In the genomic region with DNA sequence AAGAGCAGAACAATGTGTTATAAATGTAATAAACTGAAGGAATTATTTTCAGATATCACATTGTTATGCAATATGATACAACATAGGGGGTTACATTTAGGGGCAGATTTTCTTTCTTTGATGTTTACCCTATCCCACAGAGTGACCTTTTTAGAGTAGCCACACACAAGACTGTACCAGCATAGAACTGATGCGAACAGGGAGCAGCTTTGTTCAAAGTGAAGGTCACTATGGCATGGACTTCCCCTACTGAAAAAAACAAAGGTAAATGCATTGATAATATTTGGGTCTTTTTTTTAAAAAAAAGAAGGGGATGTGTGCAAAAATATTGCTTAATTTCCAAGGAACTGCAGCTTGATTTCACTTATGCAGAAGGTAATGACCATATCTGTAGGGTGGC, we compare ENCODE assay signal across 1 cellular context.
TF ChIP-seq lines count a peak whose summit lies in the region.

No MANE protein-coding gene starts in this region.

TF ChIP-seq in IMR-90, 13 proteins besides CTCF, POLR2A, EP300 and RAD21 (continued from another document):
- TF ChIP-seq NFE2L2 (IDR thresholded peaks at IDR 0.05; ENCODE audit: low read depth, low read length) (no peak), MXI1 (IDR thresholded peaks at IDR 0.05; ENCODE audit: borderline replicate concordance, low read depth, low read length) (no peak), CHD1 (IDR thresholded peaks at IDR 0.05; ENCODE audit: low read depth, low read length) (no peak), CEBPB (IDR thresholded peaks at IDR 0.05; ENCODE audit: low read depth, low read length) (no peak)
